16 cellular contexts compared by ENCODE assay signal in genomic region chr2:231660860-231661259, GRCh38. TPM values are rescaled to one million over a fixed set of nuclear protein-coding genes. Genes with fewer than 3 reads are reported as not detected.
DNase-seq lines count a peak whose midpoint lies in the region; ATAC-seq, FAIRE-seq and TF ChIP-seq lines count a peak whose summit lies in the region.
"Had no signal": no experiment of that assay in that cellular context is flagged by ENCODE, and none has a peak within 500 bp of the region (broad histone marks: within the 10 kb centered on the region; RNA-seq: fewer than 3 reads in every experiment).

No MANE protein-coding gene starts in this region.

- peak overlapping the region in 6 of 7 donors; percentile 15 to 88 (median 78) for H3K4me3 Mint-ChIP-seq in CD8-positive, alpha-beta memory T cell
- no peak overlapping the region for H3K4me3 Mint-ChIP-seq in neural progenitor cell

- peaks cover 7 to 15% (median 12%) of the 10 kb centered on the region in 3 donors for H3K4me1 Mint-ChIP-seq in CD8-positive, alpha-beta memory T cell
- peaks cover 19% of the 10 kb centered on the region for H3K4me1 Mint-ChIP-seq in neural progenitor cell

- dilution Hi-C loops in IMR-90 (cut with HindIII; ENCODE audit: low sequenced_read_pairs, unreplicated experiment): no loop called here

- no peak overlapping the region for H3K27ac ChIP-seq in CD8-positive, alpha-beta memory T cell (ENCODE audit: low read depth, low read length)
- H3K27ac ChIP-seq in IMR-90 (ENCODE audit: insufficient read depth, low read length) (no peak overlapping the region), H1 (ENCODE audit: low read depth, low read length) (no peak overlapping the region; the same call in 1 of the 2 replicates), neural progenitor cell (no peak overlapping the region)
- H3K27ac ChIP-seq: ovary, SJCRH30 had no signal

- H2BK20ac ChIP-seq in IMR-90 (ENCODE audit: low read depth, low read length) (no peak overlapping the region; the same call in 1 of the 2 replicates), H1 (ENCODE audit: low read length) (peak overlapping the region; percentile 29; the same call in 1 of the 2 replicates)

- no TSS peak for BruUV-seq in IMR-90 (replicated peaks; lab: Mats Ljungman, UMichigan)

- H3K4ac ChIP-seq in IMR-90 (ENCODE audit: low read depth, low read length) (no peak overlapping the region), H1 (replicated peaks; ENCODE audit: insufficient read length, low read depth, low read length) (no peak overlapping the region)

- H3K36me3 Mint-ChIP-seq in CD8-positive, alpha-beta memory T cell: peaks cover 0 to 2% (median 0%) of the 10 kb centered on the region in 3 donors
- H3K36me3 Mint-ChIP-seq in neural progenitor cell: peaks cover 8% of the 10 kb centered on the region

- no peak for TF ChIP-seq RAD21 in IMR-90 (IDR thresholded peaks at IDR 0.05; ENCODE audit: low read length)
- no peak for TF ChIP-seq RAD21 in H1 (IDR thresholded peaks at IDR 0.05 in 1 of 2, conservative IDR thresholded peaks at IDR 0.05 in 1 of 2; ENCODE audit: low read depth in 2 of 2, low read length in 2 of 2)

- TF ChIP-seq EP300 in H1 (IDR thresholded peaks at IDR 0.05; ENCODE audit: borderline replicate concordance in 1 of 2, low read depth in 2 of 2, low read length in 2 of 2): no peak

- 93% methylated on average over 2 of the region's 8 CpGs; no CpG with 5 or more reads in 1 of the 2 experiments for WGBS in IMR-90 (ENCODE audit: extremely low coverage in 2 of 2, insufficient read length in 1 of 2), 2 experiments
- 93% methylated on average over 8 of the region's 8 CpGs; no CpG with 5 or more reads in 1 of the 2 experiments for WGBS in H1 (ENCODE audit: extremely low coverage in 1 of 2, insufficient coverage in 1 of 2, insufficient read length in 1 of 2, insufficient replicate concordance in 2 of 2, low coverage in 1 of 2, low lambda C conversion rate in 2 of 2, missing lambda C conversion rate in 1 of 2), 2 experiments

- ATAC-seq in IMR-90 (ENCODE audit: low read depth) (no peak), SK-N-SH treated with all-trans-retinoic acid at 6 μM for 48 hours (no peak), mucosa of descending colon (no peak)
- ATAC-seq: foreskin keratinocyte; stimulated activated naive B cell treated with anti-CD40 and anti-IgM and Interleukin-4, amounts not matched to agents 10 μg/mL and 1 μg/mL and 100 μg/mL, for 72 hours had no signal

- DNase-seq in CD8-positive, alpha-beta memory T cell: no peak
- no peak for DNase-seq in IMR-90
- DNase-seq in H1 (ENCODE audit: low read depth in 1 of 2, low spot score in 2 of 2): no peak
- no peak for DNase-seq in neural progenitor cell (ENCODE audit: low spot score)
- DNase-seq in frontal cortex (ENCODE audit: low spot score in 2 of 2): no peak
- no peak for DNase-seq in NCI-H69 (lab: John Stamatoyannopoulos, UW)
- no peak for DNase-seq in mucosa of descending colon
- DNase-seq: activated naive CD4-positive, alpha-beta T cell treated with anti-CD3 and anti-CD28 coated beads, Interleukin-2, amount 50 U/mL, for 16 hours; foreskin keratinocyte; KBM-7; SJCRH30; stimulated activated naive B cell treated with anti-CD40 and anti-IgM and Interleukin-4, amounts not matched to agents 10 μg/mL and 1 μg/mL and 100 μg/mL, for 72 hours had no signal

- H4K20me1 ChIP-seq in IMR-90 (ENCODE audit: insufficient read depth, low read length) (no peaks in the 10 kb centered on the region), H1 (replicated peaks in 1 of 2; ENCODE audit: control insufficient read depth in 1 of 2, insufficient read depth in 2 of 2, low read length in 2 of 2) (no peaks in the 10 kb centered on the region), neural progenitor cell (ENCODE audit: low read depth) (no peaks in the 10 kb centered on the region)

- CTCF ChIA-PET in CD8-positive, alpha-beta memory T cell (lab: Charles Lee): interaction anchor here (0.8 to 10.1 kb wide), 5 partner anchors 14 to 143 kb away, joined by 3 to 84 read pairs (median 23); no protein-coding TSS in a partner anchor
- CTCF ChIA-PET in IMR-90 (lab: Yijun Ruan, JAX) (no interaction called here), H1 (lab: Charles Lee; ENCODE audit: partially characterized antibody) (interaction anchor here (0.7 to 11.3 kb wide), 10 partner anchors 8 to 250 kb away, joined by 3 to 148 read pairs (median 4); no protein-coding TSS in a partner anchor)

- H3K9me3 Mint-ChIP-seq in CD8-positive, alpha-beta memory T cell: peaks cover 0 to 4% (median 0%) of the 10 kb centered on the region in 5 donors
- peaks cover 22% of the 10 kb centered on the region for H3K9me3 Mint-ChIP-seq in neural progenitor cell

- H3K14ac ChIP-seq in IMR-90 (replicated peaks; ENCODE audit: low read depth, low read length) (no peak overlapping the region), H1 (ENCODE audit: insufficient read length) (no peak overlapping the region)

- H4K8ac ChIP-seq in IMR-90 (ENCODE audit: low read depth in 2 of 2, low read length in 2 of 2) (peak overlapping the region; percentile 0 to 83; a peak in 3 of 4 replicates), H1 (ENCODE audit: extremely low read depth, insufficient read depth, low read length) (no peak overlapping the region)

- H2BK120ac ChIP-seq in IMR-90 (ENCODE audit: low read depth, low read length) (0 out of 2 replicates have a peak overlapping the region, but pooled peaks have one; percentile 5), H1 (replicated peaks; ENCODE audit: low read depth, low read length) (peak overlapping the region; percentile 13)

- no peak overlapping the region for H3K18ac ChIP-seq in IMR-90 (ENCODE audit: low read depth, low read length)
- peak overlapping the region; percentile 66 for H3K18ac ChIP-seq in H1 (ENCODE audit: extremely low read depth, low read length)

- H2BK5ac ChIP-seq in IMR-90 (ENCODE audit: low read depth, low read length, poor library complexity, severe bottlenecking): no peak overlapping the region
- H2BK5ac ChIP-seq in H1 (ENCODE audit: low read depth, low read length): no peak overlapping the region

- no peak overlapping the region for H3K9ac ChIP-seq in IMR-90 (ENCODE audit: low read depth, low read length)
- no peak overlapping the region for H3K9ac ChIP-seq in H1 (replicated peaks in 1 of 4; ENCODE audit: extremely low read depth in 1 of 4, low read depth in 3 of 4, low read length in 3 of 4)
- no peak overlapping the region for H3K9ac ChIP-seq in neural progenitor cell

- H3K4me1 ChIP-seq in CD8-positive, alpha-beta memory T cell (ENCODE audit: insufficient read depth, low read length): peaks cover 11% of the 10 kb centered on the region
- peaks cover 6% of the 10 kb centered on the region for H3K4me1 ChIP-seq in IMR-90 (ENCODE audit: control insufficient read depth, insufficient read depth, low read length)
- peaks cover 0 to 21% (median 4%) of the 10 kb centered on the region in 4 experiments; a peak in 6 of 7 replicates for H3K4me1 ChIP-seq in H1 (replicated peaks in 1 of 4; ENCODE audit: control insufficient read depth in 3 of 4, insufficient read depth in 4 of 4, low read length in 3 of 4)
- peaks cover 11% of the 10 kb centered on the region for H3K4me1 ChIP-seq in neural progenitor cell
- H3K4me1 ChIP-seq in mucosa of descending colon (ENCODE audit: low read depth): peaks cover 27% of the 10 kb centered on the region

- no peaks in the 10 kb centered on the region for H3K36me3 ChIP-seq in CD8-positive, alpha-beta memory T cell (ENCODE audit: insufficient read depth, low read length)
- no peaks in the 10 kb centered on the region for H3K36me3 ChIP-seq in IMR-90 (ENCODE audit: control insufficient read depth, insufficient read depth, low read length)
- H3K36me3 ChIP-seq in H1 (ENCODE audit: control insufficient read depth in 2 of 4, insufficient read depth in 4 of 4, low read length in 3 of 4): no peaks in the 10 kb centered on the region
- no peaks in the 10 kb centered on the region for H3K36me3 ChIP-seq in neural progenitor cell
- H3K36me3 ChIP-seq in mucosa of descending colon (ENCODE audit: low read depth): no peaks in the 10 kb centered on the region
- H3K36me3 ChIP-seq: ovary, SJCRH30 had no signal

- H3K23ac ChIP-seq in IMR-90 (ENCODE audit: low read depth, low read length) (no peak overlapping the region), H1 (ENCODE audit: insufficient read length) (no peak overlapping the region)

- H2BK15ac ChIP-seq in IMR-90 (ENCODE audit: low read depth, low read length) (no peak overlapping the region), H1 (ENCODE audit: low read length) (peak overlapping the region; percentile 46)

- no peak overlapping the region for H3K56ac ChIP-seq in IMR-90 (ENCODE audit: extremely low read depth, insufficient read depth, low read length)
- no peak overlapping the region for H3K56ac ChIP-seq in H1 (replicated peaks; ENCODE audit: insufficient read length, low read depth, low read length)

- H3K4me2 ChIP-seq in IMR-90 (ENCODE audit: low read depth, low read length): no peak overlapping the region
- no peak overlapping the region for H3K4me2 ChIP-seq in H1 (ENCODE audit: insufficient read depth in 1 of 2, low read depth in 2 of 2, low read length in 2 of 2)
- no peak overlapping the region for H3K4me2 ChIP-seq in neural progenitor cell

- H2AFZ ChIP-seq in IMR-90 (replicated peaks; ENCODE audit: low read length, poor library complexity): peak overlapping the region; percentile 47
- peak overlapping the region; percentile 23; the same call in 1 of the 2 replicates for H2AFZ ChIP-seq in H1 (ENCODE audit: low read length)
- peak overlapping the region; percentile 70 for H2AFZ ChIP-seq in neural progenitor cell (replicated peaks)

- TF ChIP-seq CTCF in IMR-90 (conservative IDR thresholded peaks at IDR 0.05; ENCODE audit: low read depth, low read length) (no peak), H1 (IDR thresholded peaks at IDR 0.05; ENCODE audit: control extremely low read depth in 1 of 3, insufficient read depth in 1 of 3, low read depth in 1 of 3, low read length in 3 of 3) (no peak), neural progenitor cell (IDR thresholded peaks at IDR 0.05) (no peak), mucosa of descending colon (IDR thresholded peaks at IDR 0.05) (no peak)

- peak overlapping the region; percentile 9 to 97 (median 96) for H3K27ac Mint-ChIP-seq in CD8-positive, alpha-beta memory T cell
- H3K27ac Mint-ChIP-seq in neural progenitor cell: no peak overlapping the region

- H3K4me3 ChIP-seq in CD8-positive, alpha-beta memory T cell (ENCODE audit: low read length): no peak overlapping the region
- H3K4me3 ChIP-seq in IMR-90 (ENCODE audit: insufficient read depth, low read depth, low read length) (no peak overlapping the region), H1 (ENCODE audit: extremely low read depth in 1 of 4, insufficient read depth in 2 of 4, low read depth in 3 of 4, low read length in 4 of 4) (no peak overlapping the region), neural progenitor cell (no peak overlapping the region), mucosa of descending colon (no peak overlapping the region)
- H3K4me3 ChIP-seq: ovary, SJCRH30 had no signal

- TF ChIP-seq POLR2A in IMR-90 (IDR thresholded peaks at IDR 0.05; ENCODE audit: low read depth, low read length) (no peak), H1 (IDR thresholded peaks at IDR 0.05; ENCODE audit: control extremely low read depth in 1 of 2, low read depth in 2 of 2, low read length in 2 of 2) (no peak)

- intact Hi-C loops in IMR-90 (cut with micrococcal nuclease): no loop called here
- intact Hi-C loops in mucosa of descending colon (cut with DNase I, micrococcal nuclease): no loop called here

- peak overlapping the region; percentile 62; the same call in 1 of the 2 replicates for H2BK12ac ChIP-seq in H1 (ENCODE audit: low read depth, low read length)

- no peaks in the 10 kb centered on the region for H3K79me2 ChIP-seq in H1 (ENCODE audit: control insufficient read depth in 1 of 2, insufficient read depth in 2 of 2, low read length in 2 of 2)
- H3K79me2 ChIP-seq in neural progenitor cell (ENCODE audit: low read depth): no peaks in the 10 kb centered on the region

- H3K9me1 ChIP-seq in IMR-90 (ENCODE audit: insufficient read depth, low read length): peaks cover 8% of the 10 kb centered on the region; the same call in 1 of the 2 replicates

- in situ Hi-C loops in IMR-90 (cut with MboI; ENCODE audit: low sequenced_read_pairs): no loop called here

- H2AK5ac ChIP-seq in IMR-90 (ENCODE audit: low read depth, low read length) (peak overlapping the region; percentile 49; the same call in 1 of the 2 replicates), H1 (ENCODE audit: low read depth, low read length) (peak overlapping the region; percentile 14; the same call in 1 of the 2 replicates)

- H3K27me3 Mint-ChIP-seq in CD8-positive, alpha-beta memory T cell: peaks cover 0 to 3% of the 10 kb centered on the region in 2 donors
- H3K27me3 Mint-ChIP-seq in neural progenitor cell (ENCODE audit: insufficient read depth, low read depth): peaks cover 14% of the 10 kb centered on the region
- H3K27me3 Mint-ChIP-seq: stimulated activated naive B cell treated with anti-CD40 and anti-IgM and Interleukin-4, amounts not matched to agents 10 μg/mL and 1 μg/mL and 100 μg/mL, for 72 hours had no signal

- H4K91ac ChIP-seq in IMR-90 (ENCODE audit: insufficient read depth, low read depth, low read length) (peak overlapping the region; percentile 61; the same call in 1 of the 2 replicates), H1 (replicated peaks; ENCODE audit: insufficient read length, low read length) (peak overlapping the region; percentile 53)

- H3F3A ChIP-seq in neural progenitor cell (ENCODE audit: low read depth): peaks cover 55% of the 10 kb centered on the region

- no peaks in the 10 kb centered on the region for H3K9me3 ChIP-seq in CD8-positive, alpha-beta memory T cell (ENCODE audit: low read length)
- H3K9me3 ChIP-seq in IMR-90 (ENCODE audit: control insufficient read depth, insufficient read depth, low read length) (peaks cover 2% of the 10 kb centered on the region; the same call in 1 of the 2 replicates), H1 (ENCODE audit: insufficient read depth in 2 of 2, low read depth in 1 of 2, low read length in 1 of 2) (no peaks in the 10 kb centered on the region; a peak in 1 of 4 replicates), neural progenitor cell (ENCODE audit: low read depth) (no peaks in the 10 kb centered on the region), mucosa of descending colon (no peaks in the 10 kb centered on the region)
- H3K9me3 ChIP-seq: ovary, SJCRH30 had no signal

- peaks cover 2% of the 10 kb centered on the region; the same call in 1 of the 2 replicates for H3K23me2 ChIP-seq in H1 (ENCODE audit: low read depth, low read length)

- H3K27me3 ChIP-seq in CD8-positive, alpha-beta memory T cell (ENCODE audit: insufficient read depth, low read length, poor library complexity, severe bottlenecking): no peaks in the 10 kb centered on the region
- H3K27me3 ChIP-seq in IMR-90 (ENCODE audit: control insufficient read depth, insufficient read depth, low read length) (no peaks in the 10 kb centered on the region), H1 (replicated peaks in 1 of 4; ENCODE audit: control insufficient read depth in 3 of 4, extremely low read depth in 1 of 4, insufficient read depth in 3 of 4, low read length in 3 of 4) (peaks cover 0 to 10% (median 3%) of the 10 kb centered on the region in 4 experiments; a peak in 5 of 7 replicates), neural progenitor cell (peaks cover 4% of the 10 kb centered on the region)
- H3K27me3 ChIP-seq: foreskin keratinocyte, ovary, SJCRH30 had no signal

- POLR2A ChIA-PET in CD8-positive, alpha-beta memory T cell (lab: Charles Lee): interaction anchor here (0.6 to 2.6 kb wide), 3 partner anchors 43 to 49 kb away, joined by 3 to 48 read pairs (median 7); partner anchors contain the start of gene PTMA
- POLR2A ChIA-PET in IMR-90 (lab: Charles Lee; ENCODE audit: unreplicated experiment) (no interaction called here), H1 (lab: Charles Lee; ENCODE audit: partially characterized antibody) (interaction anchor here (1.0 to 7.3 kb wide), 12 partner anchors 8 to 53 kb away, joined by 3 to 100 read pairs (median 6); partner anchors contain the start of gene PTMA)

- H4K5ac ChIP-seq in IMR-90 (ENCODE audit: low read depth, low read length) (no peak overlapping the region; the same call in 1 of the 2 replicates), H1 (ENCODE audit: insufficient read length, low read depth, low read length) (no peak overlapping the region)

- H2AK9ac ChIP-seq in IMR-90 (replicated peaks; ENCODE audit: low read depth, low read length, poor library complexity): peak overlapping the region; percentile 22

- H3K79me1 ChIP-seq in IMR-90 (ENCODE audit: low read depth in 1 of 2, low read length in 2 of 2) (peaks cover 0 to 11% of the 10 kb centered on the region in 2 experiments; a peak in 2 of 4 replicates), H1 (ENCODE audit: low read depth, low read length) (no peaks in the 10 kb centered on the region)

- no peak for FAIRE-seq in H1 (lab: Jason Lieb, UNC)
- FAIRE-seq in frontal cortex (lab: Jason Lieb, UNC): no peak
- FAIRE-seq: G401.6, GM12892 had no signal

RNA-seq across cellular contexts. Expression of gene PTMA, which starts 47.5 kb away (rescaled TPM):
- 1,000 to 10,000 TPM; 2,403 to 2,474 TPM for total RNA-seq in CD8-positive, alpha-beta memory T cell
- polyA plus RNA-seq in CD8-positive, alpha-beta memory T cell: 1,830 TPM
- total RNA-seq in IMR-90 (2012; rRNA removed) (380 and 776 TPM in 2 replicates), neural progenitor cell (ENCODE audit: low replicate concordance) (1,850 and 2,102 TPM in 2 replicates), frontal cortex (958 TPM), mucosa of descending colon (1,000 to 10,000 TPM in 1 of 3 donors, 100 to 1,000 TPM in 2; 838 to 1,158 (median 963) TPM)
- polyA plus RNA-seq in IMR-90 (2012; rRNA removed) (647 and 742 TPM in 2 replicates), H1 (2011; rRNA removed) (643 and 683 TPM in 2 replicates)
- polyA plus RNA-seq in IMR-90 (2012; cell fraction: cytosol; rRNA removed): 585 and 1,669 TPM in 2 replicates
- 208 and 388 TPM in 2 replicates for polyA plus RNA-seq in IMR-90 (2012; cell fraction: nucleus; rRNA removed; ENCODE audit: low replicate concordance)
- total RNA-seq in H1 (2021; fragmentation: NEBNext Ultra II Directional; extraction: Animal tissue kit (Norgen Biotek cat#: 25700)): 2,680 and 2,823 TPM in 2 replicates
- 2,462 TPM for polyA plus RNA-seq in H1 (2011; cell fraction: cytosol; rRNA removed)
- polyA plus RNA-seq in H1 (2011; cell fraction: nucleus; rRNA removed): 898 TPM
- 2,061 to 2,998 TPM (median 2,419 TPM) in 4 replicates for polyA plus RNA-seq in H1 (2012, experiment 1 of 2)
- 1,442 TPM for polyA plus RNA-seq in H1 (2012, experiment 2 of 2)
- 4,157 TPM for polyA plus RNA-seq in H1 (2013, experiment 1 of 2)
- 3,985 TPM for polyA plus RNA-seq in H1 (2013, experiment 2 of 2)
- polyA minus RNA-seq in H1 (2011; rRNA and poly(A)+ RNA removed): 94.7 and 121 TPM in 2 replicates
- 755 TPM for polyA minus RNA-seq in H1 (2011; cell fraction: cytosol; rRNA and poly(A)+ RNA removed)
- 623 TPM for polyA minus RNA-seq in H1 (2011; cell fraction: nucleus; rRNA and poly(A)+ RNA removed)
